8 cellular contexts compared by ENCODE assay signal in the genomic region with DNA sequence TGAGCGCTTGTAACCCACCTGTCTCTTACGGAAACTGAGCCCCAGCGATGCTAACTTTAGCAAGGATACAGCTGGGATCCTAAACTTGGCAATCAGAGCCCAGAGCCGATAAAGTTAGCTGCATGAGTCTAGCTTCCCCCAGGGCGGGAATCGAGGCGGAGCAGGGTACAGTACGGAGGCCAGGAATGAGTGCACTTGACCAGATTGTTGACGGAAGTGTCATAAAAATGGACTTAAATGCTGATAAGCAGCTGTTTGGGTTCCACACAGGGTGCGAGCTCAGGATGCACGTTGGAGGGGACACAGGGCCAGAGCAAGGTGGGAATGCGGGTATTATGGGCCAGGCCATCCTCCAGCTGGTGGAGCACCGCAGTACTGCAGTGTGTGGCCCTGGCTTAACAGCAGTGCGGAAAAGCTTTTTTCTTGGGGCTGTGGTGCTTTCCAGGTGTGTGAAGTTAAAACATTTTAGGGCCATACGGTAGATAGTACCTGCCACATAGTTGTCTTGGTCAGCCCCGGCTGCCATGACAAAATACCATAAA. TPM values are rescaled to one million over a fixed set of nuclear protein-coding genes. Genes with fewer than 3 reads are reported as not detected.
DNase-seq lines count a peak whose midpoint lies in the region; ATAC-seq and TF ChIP-seq lines count a peak whose summit lies in the region.
"Not testable (repeated sequence)": the region's sequence is repeated elsewhere in the genome, so short reads cannot be mapped to it uniquely, and the experiment has no call there.

No MANE protein-coding gene starts in this region.

- H3K27me3 Mint-ChIP-seq in activated naive CD4-positive, alpha-beta T cell treated with anti-CD3 and anti-CD28 coated beads, Interleukin-2, amount 10 ng/mL, durations not matched to agents 7 days and 5 days; naive B cell: not testable (repeated sequence)

- H3K4me3 ChIP-seq in fibroblast of pulmonary artery (replicated peaks; ENCODE audit: low read depth, low read length) = peak overlapping the region; percentile 70

- peak overlapping the region; percentile 93 for H3K27ac Mint-ChIP-seq in activated naive CD4-positive, alpha-beta T cell treated with anti-CD3 and anti-CD28 coated beads, Interleukin-2, amount 10 ng/mL, durations not matched to agents 7 days and 5 days
- H3K27ac Mint-ChIP-seq in naive B cell = peak overlapping the region; percentile 95 to 98 (median 97)

- not testable (repeated sequence) for H3K9me3 Mint-ChIP-seq in activated naive CD4-positive, alpha-beta T cell treated with anti-CD3 and anti-CD28 coated beads, Interleukin-2, amount 10 ng/mL, durations not matched to agents 7 days and 5 days; naive B cell

- peak overlapping the region; percentile 77 for H3K27ac ChIP-seq in substantia nigra (ENCODE audit: low read depth, low read length, poor library complexity, severe bottlenecking)

- peaks cover 20% of the 10 kb centered on the region for H3K36me3 Mint-ChIP-seq in activated naive CD4-positive, alpha-beta T cell treated with anti-CD3 and anti-CD28 coated beads, Interleukin-2, amount 10 ng/mL, durations not matched to agents 7 days and 5 days
- H3K36me3 Mint-ChIP-seq in naive B cell = not testable (repeated sequence)

- ATAC-seq in GM21825 (IDR thresholded peaks at IDR 0.05; ENCODE audit: unreplicated experiment) (peak; percentile 33), HG03520 (IDR thresholded peaks at IDR 0.05; ENCODE audit: unreplicated experiment) (peak; percentile 40), naive B cell (ENCODE audit: low read depth in 2 of 2) (peak; percentile 29 to 38)

- TF ChIP-seq CTCF in GM12872 (IDR thresholded peaks at IDR 0.05; ENCODE audit: insufficient read depth, low read depth, low read length) (peak; percentile 42; the same call in 2 of the 3 replicates), fibroblast of pulmonary artery (IDR thresholded peaks at IDR 0.05; ENCODE audit: low read length, missing control alignments) (peak; percentile 21)

- H3K4me1 Mint-ChIP-seq in activated naive CD4-positive, alpha-beta T cell treated with anti-CD3 and anti-CD28 coated beads, Interleukin-2, amount 10 ng/mL, durations not matched to agents 7 days and 5 days = peaks cover 52% of the 10 kb centered on the region
- H3K4me1 Mint-ChIP-seq in naive B cell = peaks cover 20 to 26% (median 21%) of the 10 kb centered on the region in 3 donors

- H3K4me3 Mint-ChIP-seq in activated naive CD4-positive, alpha-beta T cell treated with anti-CD3 and anti-CD28 coated beads, Interleukin-2, amount 10 ng/mL, durations not matched to agents 7 days and 5 days = peak overlapping the region; percentile 93
- peak overlapping the region; percentile 98 to 100 (median 99) for H3K4me3 Mint-ChIP-seq in naive B cell

- CTCF ChIA-PET in activated naive CD4-positive, alpha-beta T cell treated with anti-CD3 and anti-CD28 coated beads, Interleukin-2, amount 10 ng/mL, durations not matched to agents 7 days and 5 days (lab: Charles Lee) = not testable (repeated sequence)

- DNase-seq in RKO (ENCODE audit: low spot score) = peak; percentile 66
- DNase-seq in activated naive CD4-positive, alpha-beta T cell treated with anti-CD3 and anti-CD28 coated beads, Interleukin-2, amount 10 ng/mL, durations not matched to agents 7 days and 5 days = peak; percentile 51
- not testable (repeated sequence) for DNase-seq in fibroblast of pulmonary artery (ENCODE audit: low read depth); naive B cell; substantia nigra (lab: John Stamatoyannopoulos, UW)

RNA-seq across cellular contexts. Expression of gene DDX11, which starts 0.7 kb away (rescaled TPM):
- 10 to 100 TPM in 4 of 6 donors, 1 to 10 TPM in 2; 2.6 to 30.8 (median 12.2) TPM for polyA plus RNA-seq in naive B cell (ENCODE audit: low read depth in 6 of 6)
